ENCODE assay signal across 1 cellular context in genomic region chr19:17216058-17216670, GRCh38.
TF ChIP-seq lines count a peak whose summit lies in the region.

No MANE protein-coding gene starts in this region.

TF ChIP-seq in H1, 55 proteins besides CTCF, POLR2A, EP300 and RAD21:
- TF ChIP-seq CTBP2 (IDR thresholded peaks at IDR 0.05; ENCODE audit: borderline replicate concordance, insufficient read depth, insufficient read length, low read length) = no peak
- TF ChIP-seq RNF2 (IDR thresholded peaks at IDR 0.05; ENCODE audit: borderline replicate concordance, low read depth, low read length, missing control alignments, poor library complexity, severe bottlenecking) = no peak
- no peak for TF ChIP-seq HDAC6 (IDR thresholded peaks at IDR 0.05; ENCODE audit: low read depth, low read length)
- TF ChIP-seq BCL11A (IDR thresholded peaks at IDR 0.05; ENCODE audit: low read depth in 2 of 2, low read length in 2 of 2) = no peak
- TF ChIP-seq BRCA1 (IDR thresholded peaks at IDR 0.05; ENCODE audit: low read depth, low read length) = no peak
- no peak for TF ChIP-seq EZH2 (IDR thresholded peaks at IDR 0.05; ENCODE audit: low read depth, low read length, severe bottlenecking)
- TF ChIP-seq TCF12 (IDR thresholded peaks at IDR 0.05; ENCODE audit: low read depth, low read length) = no peak
- TF ChIP-seq TBP (IDR thresholded peaks at IDR 0.05; ENCODE audit: low read depth, low read length) = no peak
- TF ChIP-seq MAX (IDR thresholded peaks at IDR 0.05) = no peak
- no peak for TF ChIP-seq GTF2F1 (IDR thresholded peaks at IDR 0.05; ENCODE audit: borderline replicate concordance, low read depth, low read length)
- TF ChIP-seq FOSL1 (IDR thresholded peaks at IDR 0.05; ENCODE audit: insufficient read depth, low read depth, low read length) = no peak
TF ChIP-seq in H1: peak in this region for 0.
